24 cellular contexts compared by ENCODE assay signal in genomic region chr2:14425869-14426268, GRCh38.
"Had no signal": no experiment of that assay in that cellular context is flagged by ENCODE, and none has a peak within 500 bp of the region (broad histone marks: within the 10 kb centered on the region; RNA-seq: fewer than 3 reads in every experiment).

No MANE protein-coding gene starts in this region.

- H3K27me3 ChIP-seq: MG63 had no signal

- FAIRE-seq: HTR-8/SVneo had no signal

- H3K4me1 ChIP-seq: SJCRH30 had no signal

- H3K9me3 ChIP-seq: MG63, SJCRH30 had no signal

- H3K27ac ChIP-seq: HL-60, SJCRH30 had no signal

- DNase-seq: Karpas-422, KG1, MG63, NCI-H1092, NCI-H1105 treated with DMSO at 0.1 percent for 48 hours, NCI-H1417 treated with DMSO at 0.1 percent for 48 hours, NCI-H146, NCI-H1694 treated with DMSO at 0.1 percent for 48 hours, NCI-H1930, NCI-H2081, NCI-H2107, NCI-H2227 treated with DMSO at 0.1 percent for 48 hours, NCI-H524, NCI-H526 treated with DMSO at 0.1 percent for 48 hours, NCI-H748 treated with DMSO at 0.1 percent for 48 hours, PC-3, SHP77 treated with DMSO at 0.1 percent for 48 hours, SJCRH30, T-helper 1 cell had no signal

- ATAC-seq: Panc1, PC-3, Right ventricle myocardium inferior, SK-N-SH treated with all-trans-retinoic acid at 6 μM for 48 hours had no signal

- H3K4me3 ChIP-seq: MG63, SJCRH30 had no signal

- H3K36me3 ChIP-seq: MG63, SJCRH30 had no signal
